Comparison of ENCODE assay signal across 22 cellular contexts in the genomic region with DNA sequence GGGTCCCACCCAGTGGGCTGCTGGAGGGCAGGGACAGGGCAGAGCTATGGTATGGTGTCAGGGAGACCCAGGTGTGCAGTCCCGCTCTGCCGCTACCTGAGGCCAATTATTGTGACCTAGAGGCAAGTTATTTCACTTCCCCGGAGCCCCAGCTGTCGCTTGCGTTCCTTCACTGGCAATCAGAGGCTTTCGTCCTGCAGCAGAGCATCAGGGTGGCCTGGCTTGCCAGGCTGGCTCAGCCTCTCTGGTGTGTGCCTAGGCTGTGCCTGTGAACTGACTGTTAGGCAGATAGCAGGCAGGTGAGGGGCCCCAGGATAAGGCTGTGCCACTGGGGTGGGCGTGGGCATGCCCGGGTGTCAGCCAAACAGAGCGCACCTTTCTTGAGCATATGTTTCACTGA. TPM values are rescaled to one million over a fixed set of nuclear protein-coding genes. Genes with fewer than 3 reads are reported as not detected.
DNase-seq lines count a peak whose midpoint lies in the region; FAIRE-seq and TF ChIP-seq lines count a peak whose summit lies in the region.
"Had no signal": no experiment of that assay in that cellular context is flagged by ENCODE, and none has a peak within 500 bp of the region (broad histone marks: within the 10 kb centered on the region; RNA-seq: fewer than 3 reads in every experiment).

No MANE protein-coding gene starts in this region.

- H3K27ac Mint-ChIP-seq in CD14-positive monocyte = no peak overlapping the region
- no peak overlapping the region for H3K27ac Mint-ChIP-seq in endodermal cell
- H3K27ac Mint-ChIP-seq in neural progenitor cell = peak overlapping the region; percentile 33
- H3K27ac Mint-ChIP-seq: CD4-positive, CD25-positive, alpha-beta regulatory T cell had no signal

- H3K36me3 ChIP-seq in endodermal cell (ENCODE audit: control insufficient read depth, insufficient read depth, low read length) (no peaks in the 10 kb centered on the region), neural progenitor cell (no peaks in the 10 kb centered on the region), suprapubic skin (no peaks in the 10 kb centered on the region), HAP-1 (replicated peaks) (no peaks in the 10 kb centered on the region; the same call in 1 of the 2 replicates)

- WGBS in endodermal cell (ENCODE audit: insufficient coverage in 1 of 2, insufficient read length in 1 of 2), 2 experiments = 92 to 100% methylated on average over 6 to 9 of the region's 9 CpGs
- 92% methylated on average over 3 of the region's 9 CpGs for WGBS in suprapubic skin

- H3K27me3 Mint-ChIP-seq in CD14-positive monocyte (ENCODE audit: low read depth in 3 of 3) = peaks cover 12 to 14% (median 12%) of the 10 kb centered on the region in 3 donors
- peaks cover 6% of the 10 kb centered on the region for H3K27me3 Mint-ChIP-seq in endodermal cell (ENCODE audit: insufficient read depth)
- H3K27me3 Mint-ChIP-seq in neural progenitor cell (ENCODE audit: insufficient read depth, low read depth) = peaks cover 6% of the 10 kb centered on the region
- H3K27me3 Mint-ChIP-seq: CD4-positive, CD25-positive, alpha-beta regulatory T cell had no signal

- H3K4me1 Mint-ChIP-seq in CD14-positive monocyte (no peaks in the 10 kb centered on the region), endodermal cell (peaks cover 1% of the 10 kb centered on the region), neural progenitor cell (peaks cover 15% of the 10 kb centered on the region)

- TF ChIP-seq POLR2A in suprapubic skin (IDR thresholded peaks at IDR 0.05) = no peak

- H3K4me1 ChIP-seq in endodermal cell (ENCODE audit: control insufficient read depth, insufficient read depth, low read length) = no peaks in the 10 kb centered on the region
- H3K4me1 ChIP-seq in neural progenitor cell = no peaks in the 10 kb centered on the region
- no peaks in the 10 kb centered on the region for H3K4me1 ChIP-seq in suprapubic skin
- H3K4me1 ChIP-seq in HAP-1 = no peaks in the 10 kb centered on the region; the same call in 1 of the 2 replicates

- H3K36me3 Mint-ChIP-seq in CD14-positive monocyte (no peaks in the 10 kb centered on the region), endodermal cell (ENCODE audit: low read depth) (no peaks in the 10 kb centered on the region), neural progenitor cell (peaks cover 3% of the 10 kb centered on the region)
- H3K36me3 Mint-ChIP-seq: CD4-positive, CD25-positive, alpha-beta regulatory T cell had no signal

- H3K9me3 Mint-ChIP-seq in CD14-positive monocyte (peaks cover 0 to 2% (median 0%) of the 10 kb centered on the region in 7 donors), endodermal cell (no peaks in the 10 kb centered on the region), neural progenitor cell (no peaks in the 10 kb centered on the region)

- H3K4me2 ChIP-seq in neural progenitor cell = no peak overlapping the region

- no peak overlapping the region for H3K4me3 ChIP-seq in endodermal cell (ENCODE audit: low read length)
- H3K4me3 ChIP-seq in neural progenitor cell = no peak overlapping the region
- H3K4me3 ChIP-seq in suprapubic skin = no peak overlapping the region
- H3K4me3 ChIP-seq in HAP-1 = no peak overlapping the region

- H2AFZ ChIP-seq in neural progenitor cell (replicated peaks) = no peak overlapping the region

- in situ Hi-C loops in HAP-1 (cut with MboI; ENCODE audit: low sequenced_read_pairs) = no loop called here

- no peak for FAIRE-seq in HTR-8/SVneo (lab: Jason Lieb, UNC)
- FAIRE-seq: GM12892, RCC 7860 had no signal

- H3K27ac ChIP-seq in endodermal cell (ENCODE audit: low read depth, low read length) (no peak overlapping the region), neural progenitor cell (no peak overlapping the region), suprapubic skin (no peak overlapping the region)

- H3K79me2 ChIP-seq in neural progenitor cell (ENCODE audit: low read depth) = no peaks in the 10 kb centered on the region

- H3K9ac ChIP-seq in endodermal cell (ENCODE audit: extremely low read depth, low read length, poor library complexity, severe bottlenecking) (no peak overlapping the region), neural progenitor cell (no peak overlapping the region)

- peak; percentile 40 for DNase-seq in CD14-positive monocyte (ENCODE audit: low spot score)
- peak; percentile 30 for DNase-seq in endodermal cell
- no peak for DNase-seq in neural progenitor cell (ENCODE audit: low spot score)
- peak; percentile 35 to 71 for DNase-seq in suprapubic skin (ENCODE audit: low spot score in 2 of 2)
- DNase-seq in HTR-8/SVneo (ENCODE audit: insufficient read length, low spot score) = no peak
- no peak for DNase-seq in activated gamma-delta T cell (lab: John Stamatoyannopoulos, UW)
- DNase-seq in HAP-1 (ENCODE audit: low spot score in 2 of 2) = no peak
- DNase-seq in NCI-H2029 treated with DMSO at 0.1 percent for 48 hours (lab: John Stamatoyannopoulos, UW) = no peak
- DNase-seq: CD4-positive, CD25-positive, alpha-beta regulatory T cell; DMS153; KBM-7; MV-4-11; NCI-H1105; NCI-H1436 treated with DMSO at 0.1 percent for 48 hours; NCI-H2107; NCI-H446; NCI-H524 treated with DMSO at 0.1 percent for 48 hours; NCI-H774 had no signal

- no peak for TF ChIP-seq CTCF in CD14-positive monocyte (IDR thresholded peaks at IDR 0.05)
- TF ChIP-seq CTCF in endodermal cell (conservative IDR thresholded peaks at IDR 0.05) = no peak
- TF ChIP-seq CTCF in neural progenitor cell (IDR thresholded peaks at IDR 0.05) = no peak
- TF ChIP-seq CTCF in suprapubic skin (IDR thresholded peaks at IDR 0.05) = no peak

- TF ChIP-seq EP300 in suprapubic skin (IDR thresholded peaks at IDR 0.05) = no peak

- H3K4me3 Mint-ChIP-seq in CD14-positive monocyte (no peak overlapping the region), endodermal cell (no peak overlapping the region), neural progenitor cell (no peak overlapping the region)
- H3K4me3 Mint-ChIP-seq: CD4-positive, CD25-positive, alpha-beta regulatory T cell had no signal

- H3F3A ChIP-seq in neural progenitor cell (ENCODE audit: low read depth) = no peaks in the 10 kb centered on the region

- intact Hi-C loops in CD14-positive monocyte (cut with micrococcal nuclease) = no loop called here

- H4K20me1 ChIP-seq in neural progenitor cell (ENCODE audit: low read depth) = no peaks in the 10 kb centered on the region

- H3K9me3 ChIP-seq in endodermal cell (ENCODE audit: control insufficient read depth, low read length) (no peaks in the 10 kb centered on the region), neural progenitor cell (ENCODE audit: low read depth) (no peaks in the 10 kb centered on the region), suprapubic skin (no peaks in the 10 kb centered on the region), HAP-1 (no peaks in the 10 kb centered on the region)

- H3K27me3 ChIP-seq in endodermal cell (ENCODE audit: control insufficient read depth, insufficient read depth, low read length, poor library complexity, severe bottlenecking) = no peaks in the 10 kb centered on the region
- H3K27me3 ChIP-seq in neural progenitor cell = peaks cover 4% of the 10 kb centered on the region
- no peaks in the 10 kb centered on the region for H3K27me3 ChIP-seq in suprapubic skin
- no peaks in the 10 kb centered on the region for H3K27me3 ChIP-seq in HAP-1 (ENCODE audit: low read depth)

RNA-seq across cellular contexts. Expression of gene GLB1L2, which starts 31.4 kb away (rescaled TPM):
- polyA plus RNA-seq in CD14-positive monocyte = not detected
- 10 to 100 TPM in 1 of 2 donors, 1 to 10 TPM in 1; 9.9 to 12.5 TPM for total RNA-seq in endodermal cell
- 9.2 TPM for polyA plus RNA-seq in endodermal cell (2013, experiment 1 of 2)
- 7.7 TPM for polyA plus RNA-seq in endodermal cell (2013, experiment 2 of 2)
- total RNA-seq in neural progenitor cell (ENCODE audit: low replicate concordance) = 2.0 and 5.5 TPM in 2 replicates
- total RNA-seq in suprapubic skin = 10 to 100 TPM; 11.5 to 28.3 (median 21.8) TPM
- total RNA-seq: LHCN-M2 had no signal

RNA-seq across cellular contexts. Expression of gene B3GAT1, which starts 48.9 kb away (rescaled TPM):
- polyA plus RNA-seq in CD14-positive monocyte = not detected
- total RNA-seq in endodermal cell (10 to 100 TPM; 20.6 to 29.5 TPM), neural progenitor cell (ENCODE audit: low replicate concordance) (11.0 and 20.7 TPM in 2 replicates), suprapubic skin (under 1 TPM; 0.26 to 0.93 (median 0.36) TPM)
- 28.8 TPM for polyA plus RNA-seq in endodermal cell (2013, experiment 1 of 2)
- polyA plus RNA-seq in endodermal cell (2013, experiment 2 of 2) = 26.2 TPM
- total RNA-seq: LHCN-M2, MCF 10A had no signal
- polyA plus RNA-seq: CD4-positive, CD25-positive, alpha-beta regulatory T cell had no signal

Comparison
In these comparisons a context has a peak if more than half of its experiments do, and no peak if none do; other contexts are left out.
1. DNase-seq: peak in CD14-positive monocyte (single experiment), endodermal cell (single experiment) and suprapubic skin (2 of 2); none in neural progenitor cell (single experiment), HTR-8/SVneo (single experiment), activated gamma-delta T cell (single experiment), HAP-1 (0 of 2) and NCI-H2029 treated with DMSO at 0.1 percent for 48 hours (single experiment).